ENCODE assay signal across 9 cellular contexts in the genomic region with DNA sequence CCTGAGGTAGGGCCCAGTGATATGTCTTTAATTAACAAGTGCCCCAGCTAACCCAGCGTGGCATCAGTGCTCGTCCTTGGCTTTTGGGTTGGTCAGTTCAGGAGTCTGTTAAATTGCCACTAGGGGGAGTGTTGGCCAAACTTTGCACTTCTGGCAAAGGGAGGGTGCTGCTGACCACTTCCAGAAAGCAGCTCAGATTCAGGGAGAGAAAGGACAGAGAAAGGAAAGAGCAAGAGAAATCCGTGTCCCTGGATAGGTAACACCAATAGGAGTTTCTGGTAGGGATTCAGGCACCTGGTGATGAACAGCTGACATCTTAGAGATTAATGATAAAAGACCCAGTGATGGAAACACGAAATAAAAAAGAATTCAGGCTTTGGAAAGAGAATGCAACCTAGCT.
DNase-seq lines count a peak whose midpoint lies in the region; ATAC-seq and TF ChIP-seq lines count a peak whose summit lies in the region.
"Had no signal": no experiment of that assay in that cellular context is flagged by ENCODE, and none has a peak within 500 bp of the region (broad histone marks: within the 10 kb centered on the region; RNA-seq: fewer than 3 reads in every experiment).

No MANE protein-coding gene starts in this region.

- peaks cover 25% of the 10 kb centered on the region for H3F3A ChIP-seq in neural progenitor cell (ENCODE audit: low read depth)

- DNase-seq in DND-41 (no peak), HK-2 (ENCODE audit: unreplicated experiment) (peak; percentile 41), SK-N-DZ (ENCODE audit: low spot score) (peak; percentile 85), fibroblast of peridontal ligament (ENCODE audit: extremely low read depth) (peak; percentile 77), neural progenitor cell (ENCODE audit: low spot score) (peak; percentile 87), NCI-H510A (lab: John Stamatoyannopoulos, UW) (no peak)
- DNase-seq: activated B cell treated with CpG ODN at 0.5 μM for 24 hours had no signal

- H3K4me1 Mint-ChIP-seq in neural progenitor cell = peaks cover 23% of the 10 kb centered on the region

- TF ChIP-seq CTCF in DND-41 (IDR thresholded peaks at IDR 0.05; ENCODE audit: borderline replicate concordance, extremely low read depth, low read length, poor library complexity, severe bottlenecking) (peak; percentile 43), neural progenitor cell (IDR thresholded peaks at IDR 0.05) (peak; percentile 88)

- no peaks in the 10 kb centered on the region for H4K20me1 ChIP-seq in DND-41 (ENCODE audit: insufficient read depth, low read length)
- H4K20me1 ChIP-seq in neural progenitor cell (ENCODE audit: low read depth) = no peaks in the 10 kb centered on the region

- H3K9me3 ChIP-seq in DND-41 (ENCODE audit: insufficient read depth, low read length, severe bottlenecking) (no peaks in the 10 kb centered on the region), neural progenitor cell (ENCODE audit: low read depth) (no peaks in the 10 kb centered on the region)

- ATAC-seq in DND-41 (ENCODE audit: insufficient read depth, low read depth) (no peak), GM21737 (IDR thresholded peaks at IDR 0.05; ENCODE audit: unreplicated experiment) (no peak), HG02678 (IDR thresholded peaks at IDR 0.05; ENCODE audit: unreplicated experiment) (no peak)

- H3K4me3 ChIP-seq in DND-41 (ENCODE audit: low read depth in 1 of 2, low read length in 2 of 2) = no peak overlapping the region
- H3K4me3 ChIP-seq in neural progenitor cell = no peak overlapping the region

- peak overlapping the region; percentile 9 for H3K27ac Mint-ChIP-seq in neural progenitor cell
- H3K27ac Mint-ChIP-seq: activated B cell treated with CpG ODN at 0.5 μM for 24 hours had no signal

- H3K9me3 Mint-ChIP-seq in neural progenitor cell = no peaks in the 10 kb centered on the region
- H3K9me3 Mint-ChIP-seq: activated B cell treated with CpG ODN at 0.5 μM for 24 hours had no signal

- no peaks in the 10 kb centered on the region for H3K27me3 Mint-ChIP-seq in neural progenitor cell (ENCODE audit: insufficient read depth, low read depth)
- H3K27me3 Mint-ChIP-seq: activated B cell treated with CpG ODN at 0.5 μM for 24 hours had no signal

- H3K9ac ChIP-seq in DND-41 (ENCODE audit: low read depth, low read length) = no peak overlapping the region
- H3K9ac ChIP-seq in neural progenitor cell = no peak overlapping the region

- H3K4me3 Mint-ChIP-seq in neural progenitor cell = no peak overlapping the region
- H3K4me3 Mint-ChIP-seq: activated B cell treated with CpG ODN at 0.5 μM for 24 hours had no signal

- H3K79me2 ChIP-seq in DND-41 (ENCODE audit: insufficient read depth, low read length) = no peaks in the 10 kb centered on the region
- no peaks in the 10 kb centered on the region for H3K79me2 ChIP-seq in neural progenitor cell (ENCODE audit: low read depth)

- no peaks in the 10 kb centered on the region for H3K36me3 Mint-ChIP-seq in neural progenitor cell

- no peak overlapping the region for H2AFZ ChIP-seq in DND-41 (ENCODE audit: low read depth, low read length)
- no peak overlapping the region for H2AFZ ChIP-seq in neural progenitor cell (replicated peaks)

- peaks cover 19% of the 10 kb centered on the region for H3K4me1 ChIP-seq in DND-41 (ENCODE audit: insufficient read depth, low read length)
- H3K4me1 ChIP-seq in neural progenitor cell = peaks cover 28% of the 10 kb centered on the region

- H3K4me2 ChIP-seq in DND-41 (ENCODE audit: insufficient read depth, low read length) = no peak overlapping the region
- H3K4me2 ChIP-seq in neural progenitor cell = no peak overlapping the region

- no peaks in the 10 kb centered on the region for H3K27me3 ChIP-seq in DND-41 (ENCODE audit: insufficient read depth, low read length, poor library complexity)
- H3K27me3 ChIP-seq in neural progenitor cell = no peaks in the 10 kb centered on the region

- H3K36me3 ChIP-seq in DND-41 (ENCODE audit: insufficient read depth, low read length) (no peaks in the 10 kb centered on the region), neural progenitor cell (no peaks in the 10 kb centered on the region)

- H3K27ac ChIP-seq in DND-41 (ENCODE audit: low read length) (no peak overlapping the region), neural progenitor cell (no peak overlapping the region)

Comparison
In these comparisons a context has a peak if more than half of its experiments do, and no peak if none do; other contexts are left out.
1. DNase-seq: peak in HK-2 (single experiment), SK-N-DZ (single experiment), fibroblast of peridontal ligament (single experiment) and neural progenitor cell (single experiment); none in DND-41 (single experiment) and NCI-H510A (single experiment).